ENCODE assay signal across 17 cellular contexts in the genomic region with DNA sequence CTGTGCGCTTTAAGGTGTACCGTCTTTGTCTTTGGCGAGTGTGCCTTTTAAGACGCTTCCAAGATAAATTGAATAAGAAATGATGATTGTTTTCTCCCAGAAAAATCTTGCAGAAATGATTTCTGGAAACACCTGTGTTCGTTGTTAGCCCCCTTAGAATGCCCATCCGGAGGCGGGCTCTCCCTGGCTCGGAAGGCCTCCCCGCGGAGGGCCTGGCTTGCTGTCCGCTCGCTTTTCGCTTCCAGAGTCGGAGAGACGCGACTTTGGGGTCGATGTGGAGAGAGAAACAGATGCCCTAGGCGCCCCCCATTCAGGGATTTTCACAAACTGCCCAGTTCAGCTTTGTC. TPM values are rescaled to one million over a fixed set of nuclear protein-coding genes. Genes with fewer than 3 reads are reported as not detected.
A peak's percentile ranks its signal among the peaks of the same experiment; 100 is the strongest.
DNase-seq lines count a peak whose midpoint lies in the region; TF ChIP-seq lines count a peak whose summit lies in the region.
"Had no signal": no experiment of that assay in that cellular context is flagged by ENCODE, and none has a peak within 500 bp of the region (broad histone marks: within the 10 kb centered on the region; RNA-seq: fewer than 3 reads in every experiment).

No MANE protein-coding gene starts in this region.

- no peaks in the 10 kb centered on the region for H3K79me2 ChIP-seq in GM23248 (ENCODE audit: insufficient read depth)

- no peak for DNase-seq in GM23248
- no peak for DNase-seq in adipocyte (ENCODE audit: low read depth)
- no peak for DNase-seq in progenitor cell of endocrine pancreas (ENCODE audit: low spot score, unreplicated experiment)
- DNase-seq in T1000 (lab: John Stamatoyannopoulos, UW), result no peak
- DNase-seq in activated gamma-delta T cell (lab: John Stamatoyannopoulos, UW), result no peak
- DNase-seq in NCI-H2107 treated with DMSO at 0.1 percent for 48 hours (lab: John Stamatoyannopoulos, UW; ENCODE audit: unreplicated experiment), result no peak
- DNase-seq in sigmoid colon, result no peak
- DNase-seq: activated CD4-positive, CD25-positive, alpha-beta regulatory T cell; activated effector memory CD4-positive, alpha-beta T cell treated with Interleukin-2 at 50 U/mL for 16 hours; effector CD8-positive, alpha-beta T cell; natural killer cell; NCI-H510A treated with DMSO at 0.1 percent for 48 hours; stimulated activated naive CD8-positive, alpha-beta T cell treated with anti-CD3 and anti-CD28 coated beads, Interleukin-15, amount 100 ng/mL, for 72 hours had no signal

- no peak for TF ChIP-seq CTCF in progenitor cell of endocrine pancreas (IDR thresholded peaks at IDR 0.05; ENCODE audit: unreplicated experiment)
- TF ChIP-seq CTCF in sigmoid colon (IDR thresholded peaks at IDR 0.05), result no peak

- no peaks in the 10 kb centered on the region for H3F3A ChIP-seq in GM23248 (ENCODE audit: insufficient read depth)

- no peaks in the 10 kb centered on the region for H3K9me2 ChIP-seq in GM23248 (ENCODE audit: insufficient read depth)

- H3K27me3 Mint-ChIP-seq in progenitor cell of endocrine pancreas, result peaks cover 75% of the 10 kb centered on the region

- H3K4me2 ChIP-seq in GM23248 (ENCODE audit: unreplicated experiment), result no peak overlapping the region

- no peak for TF ChIP-seq POLR2A in sigmoid colon (IDR thresholded peaks at IDR 0.05)

- no peaks in the 10 kb centered on the region for H4K20me1 ChIP-seq in GM23248 (ENCODE audit: insufficient read depth)

- H3K9ac ChIP-seq in GM23248, result no peak overlapping the region
- H3K9ac ChIP-seq in adipocyte (ENCODE audit: low read length), result no peak overlapping the region
- H3K9ac ChIP-seq in iPS-18a (ENCODE audit: low read length), result no peak overlapping the region

- in situ Hi-C loops in GM23248 (cut with MboI), result no loop called here

- peak overlapping the region; percentile 63; the same call in 1 of the 2 replicates for H2AFZ ChIP-seq in GM23248

- H3K36me3 ChIP-seq in GM23248 (ENCODE audit: low read depth), result no peaks in the 10 kb centered on the region
- H3K36me3 ChIP-seq in adipocyte (ENCODE audit: control insufficient read depth, insufficient read depth, low read length, severe bottlenecking), result no peaks in the 10 kb centered on the region
- H3K36me3 ChIP-seq in iPS-18a (ENCODE audit: control insufficient read depth, low read depth, low read length), result no peaks in the 10 kb centered on the region
- no peaks in the 10 kb centered on the region for H3K36me3 ChIP-seq in sigmoid colon

- no peak overlapping the region; the same call in 1 of the 2 replicates for H3K4me3 ChIP-seq in GM23248
- peak overlapping the region; percentile 54 for H3K4me3 ChIP-seq in adipocyte (ENCODE audit: low read length)
- H3K4me3 ChIP-seq in iPS-18a (ENCODE audit: low read length), result peak overlapping the region; percentile 65
- H3K4me3 ChIP-seq in sigmoid colon, result peak overlapping the region in 1 of 4 donors; percentile 45
- H3K4me3 ChIP-seq: lung had no signal

- intact Hi-C loops in sigmoid colon (cut with DNase I), result no loop called here

- no peaks in the 10 kb centered on the region for H3K36me3 Mint-ChIP-seq in progenitor cell of endocrine pancreas (ENCODE audit: insufficient read depth)
- H3K36me3 Mint-ChIP-seq: IgD-negative memory B cell had no signal

- H3K27ac ChIP-seq in GM23248, result no peak overlapping the region
- H3K27ac ChIP-seq in iPS-18a (ENCODE audit: low read length), result no peak overlapping the region
- H3K27ac ChIP-seq in sigmoid colon, result no peak overlapping the region

- TF ChIP-seq EP300 in sigmoid colon (IDR thresholded peaks at IDR 0.05), result no peak

- H3K4me3 Mint-ChIP-seq in progenitor cell of endocrine pancreas (ENCODE audit: low read depth), result peak overlapping the region; percentile 69
- H3K4me3 Mint-ChIP-seq: central memory CD8-positive, alpha-beta T cell; natural killer cell had no signal

- H3K9me3 ChIP-seq in GM23248 (ENCODE audit: low read depth) (no peaks in the 10 kb centered on the region), adipocyte (ENCODE audit: control insufficient read depth, low read length) (peaks cover 16% of the 10 kb centered on the region), iPS-18a (ENCODE audit: control insufficient read depth, low read depth, low read length) (no peaks in the 10 kb centered on the region), sigmoid colon (no peaks in the 10 kb centered on the region)

- no peaks in the 10 kb centered on the region for H3K9me3 Mint-ChIP-seq in progenitor cell of endocrine pancreas (ENCODE audit: low read depth)
- H3K9me3 Mint-ChIP-seq: central memory CD8-positive, alpha-beta T cell; natural killer cell; stimulated activated naive CD8-positive, alpha-beta T cell treated with anti-CD3 and anti-CD28 coated beads, Interleukin-15, amount 100 ng/mL, for 72 hours had no signal

- WGBS in GM23248 (ENCODE audit: low coverage in 1 of 2, low lambda C conversion rate in 2 of 2, missing lambda C conversion rate in 2 of 2), 2 experiments, result 82 to 83% methylated on average over 18 of the region's 18 CpGs
- 32 to 69% methylated on average over 18 of the region's 18 CpGs for WGBS in sigmoid colon, 2 donors

- no peaks in the 10 kb centered on the region for H3K4me1 ChIP-seq in GM23248 (ENCODE audit: insufficient read depth)
- H3K4me1 ChIP-seq in adipocyte (ENCODE audit: control insufficient read depth, insufficient read depth, low read length), result no peaks in the 10 kb centered on the region
- peaks cover 4% of the 10 kb centered on the region for H3K4me1 ChIP-seq in iPS-18a (ENCODE audit: control insufficient read depth, low read depth, low read length)
- H3K4me1 ChIP-seq in sigmoid colon, result peaks cover 0 to 13% (median 9%) of the 10 kb centered on the region in 4 donors

- no peaks in the 10 kb centered on the region for H3K4me1 Mint-ChIP-seq in progenitor cell of endocrine pancreas (ENCODE audit: low read depth)
- H3K4me1 Mint-ChIP-seq: central memory CD8-positive, alpha-beta T cell; natural killer cell; stimulated activated naive CD8-positive, alpha-beta T cell treated with anti-CD3 and anti-CD28 coated beads, Interleukin-15, amount 100 ng/mL, for 72 hours had no signal

- no peak overlapping the region for H3K27ac Mint-ChIP-seq in progenitor cell of endocrine pancreas
- H3K27ac Mint-ChIP-seq: IgD-negative memory B cell; natural killer cell; stimulated activated naive CD8-positive, alpha-beta T cell treated with anti-CD3 and anti-CD28 coated beads, Interleukin-15, amount 100 ng/mL, for 72 hours had no signal

- H3K27me3 ChIP-seq in GM23248 (replicated peaks; ENCODE audit: insufficient read depth), result peaks cover 39% of the 10 kb centered on the region
- peaks cover 31% of the 10 kb centered on the region for H3K27me3 ChIP-seq in adipocyte (replicated peaks; ENCODE audit: control insufficient read depth, insufficient read depth, low read length)
- H3K27me3 ChIP-seq in iPS-18a (ENCODE audit: control insufficient read depth, insufficient read depth, low read length), result peaks cover 70% of the 10 kb centered on the region
- H3K27me3 ChIP-seq in sigmoid colon, result peaks cover 16 to 59% (median 27%) of the 10 kb centered on the region in 3 donors

RNA-seq across cellular contexts. Expression of gene LECT2, which starts 23.9 kb away (rescaled TPM):
- 0.32 TPM in 1 of 2 replicates, not detected in the other for total RNA-seq in GM23248 (2014; rRNA removed; shearing (Covaris generic))
- 0.41 and 0.51 TPM in 2 replicates for polyA plus RNA-seq in GM23248 (2016; fragmentation: Nextera tagmentation; extraction: Ambion mirVana)
- total RNA-seq in progenitor cell of endocrine pancreas, result not detected in 2 replicates
- total RNA-seq in sigmoid colon, result not detected
- polyA plus RNA-seq in sigmoid colon, result not detected
- total RNA-seq: lung, natural killer cell had no signal
- polyA plus RNA-seq: IgD-negative memory B cell, lung had no signal

RNA-seq across cellular contexts. Expression of gene IL9, which starts 35.3 kb away (rescaled TPM):
- total RNA-seq in GM23248 (2014; rRNA removed; shearing (Covaris generic)), result not detected in 2 replicates
- polyA plus RNA-seq in GM23248 (2016; fragmentation: Nextera tagmentation; extraction: Ambion mirVana), result not detected in 2 replicates
- not detected in 2 replicates for total RNA-seq in progenitor cell of endocrine pancreas
- total RNA-seq in sigmoid colon, result not detected
- polyA plus RNA-seq in sigmoid colon, result not detected
- total RNA-seq: lung, natural killer cell had no signal
- polyA plus RNA-seq: IgD-negative memory B cell, lung had no signal
